8 cellular contexts compared by ENCODE assay signal in genomic region chr1:103525114-103525606, GRCh38. TPM values are rescaled to one million over a fixed set of nuclear protein-coding genes. Genes with fewer than 3 reads are reported as not detected.
A peak's percentile ranks its signal among the peaks of the same experiment; 100 is the strongest.
DNase-seq lines count a peak whose midpoint lies in the region; ATAC-seq, FAIRE-seq and TF ChIP-seq lines count a peak whose summit lies in the region.

No MANE protein-coding gene starts in this region.

- peaks cover 36% of the 10 kb centered on the region for H3K36me3 Mint-ChIP-seq in stimulated activated naive CD8-positive, alpha-beta T cell treated with anti-CD3 and anti-CD28 coated beads, Interleukin-15, Interleukin-2, amounts not matched to agents 100 ng/mL and 50 ng/mL, for 24 hours (ENCODE audit: low read depth)

- no peaks in the 10 kb centered on the region for H3K27me3 Mint-ChIP-seq in stimulated activated naive CD8-positive, alpha-beta T cell treated with anti-CD3 and anti-CD28 coated beads, Interleukin-15, Interleukin-2, amounts not matched to agents 100 ng/mL and 50 ng/mL, for 24 hours

- H3K4me3 Mint-ChIP-seq in stimulated activated naive CD8-positive, alpha-beta T cell treated with anti-CD3 and anti-CD28 coated beads, Interleukin-15, Interleukin-2, amounts not matched to agents 100 ng/mL and 50 ng/mL, for 24 hours, result peak overlapping the region; percentile 90

- H3K9me3 ChIP-seq in OCI-LY3 (ENCODE audit: insufficient read depth, low read length) (no peaks in the 10 kb centered on the region), kidney (ENCODE audit: control insufficient read depth in 1 of 2, low read length in 2 of 2) (no peaks in the 10 kb centered on the region)

- H3K27me3 ChIP-seq in OCI-LY3 (ENCODE audit: low read depth, low read length) (no peaks in the 10 kb centered on the region), bronchial epithelial cell (ENCODE audit: control insufficient read depth, insufficient read depth, low read length) (no peaks in the 10 kb centered on the region)

- intact Hi-C loops in kidney (cut with DNase I), result no loop called here

- H3K4me3 ChIP-seq in OCI-LY3 (ENCODE audit: low read length) (peak overlapping the region; percentile 87), bronchial epithelial cell (ENCODE audit: low read depth, low read length) (peak overlapping the region; percentile 19), kidney (ENCODE audit: low read length in 2 of 2) (peak overlapping the region; percentile 60 to 61)

- H3K27ac Mint-ChIP-seq in stimulated activated naive CD8-positive, alpha-beta T cell treated with anti-CD3 and anti-CD28 coated beads, Interleukin-15, Interleukin-2, amounts not matched to agents 100 ng/mL and 50 ng/mL, for 24 hours, result peak overlapping the region; percentile 78

- peaks cover 2% of the 10 kb centered on the region for H3K9me3 Mint-ChIP-seq in stimulated activated naive CD8-positive, alpha-beta T cell treated with anti-CD3 and anti-CD28 coated beads, Interleukin-15, Interleukin-2, amounts not matched to agents 100 ng/mL and 50 ng/mL, for 24 hours

- peaks cover 43% of the 10 kb centered on the region for H3K79me2 ChIP-seq in OCI-LY3 (ENCODE audit: low read length)

- FAIRE-seq in bronchial epithelial cell (lab: Jason Lieb, UNC), result no peak
- FAIRE-seq in kidney (lab: Jason Lieb, UNC), result no peak

- H3K27ac ChIP-seq in OCI-LY3 (ENCODE audit: low read length) (no peak overlapping the region), kidney (ENCODE audit: low read depth in 2 of 2, low read length in 2 of 2) (no peak overlapping the region)

- H4K20me1 ChIP-seq in OCI-LY3 (ENCODE audit: insufficient read depth, low read length), result peaks cover 21% of the 10 kb centered on the region; the same call in 1 of the 2 replicates

- peak overlapping the region; percentile 65 for H3K9ac ChIP-seq in OCI-LY3 (ENCODE audit: low read length)
- peak overlapping the region; percentile 11 to 52 for H3K9ac ChIP-seq in kidney (ENCODE audit: low read length in 2 of 2)

- peak; percentile 53 for ATAC-seq in GM19463 (IDR thresholded peaks at IDR 0.05; ENCODE audit: unreplicated experiment)
- peak; percentile 48 for ATAC-seq in HG03439 (IDR thresholded peaks at IDR 0.05; ENCODE audit: unreplicated experiment)

- H3K4me1 ChIP-seq in OCI-LY3 (ENCODE audit: low read length) (peaks cover 14% of the 10 kb centered on the region; the same call in 1 of the 2 replicates), kidney (ENCODE audit: control insufficient read depth in 1 of 2, insufficient read depth in 1 of 2, low read depth in 1 of 2, low read length in 2 of 2) (peaks cover 0 to 18% of the 10 kb centered on the region in 2 donors)

- peak overlapping the region; percentile 83; the same call in 1 of the 2 replicates for H2AFZ ChIP-seq in OCI-LY3 (ENCODE audit: low read depth, low read length)

- H3K4me2 ChIP-seq in OCI-LY3 (ENCODE audit: low read length), result peak overlapping the region; percentile 95

- H3K36me3 ChIP-seq in OCI-LY3 (replicated peaks; ENCODE audit: low read depth, low read length), result peaks cover 26% of the 10 kb centered on the region
- H3K36me3 ChIP-seq in bronchial epithelial cell (ENCODE audit: control insufficient read depth, insufficient read depth, low read length), result no peaks in the 10 kb centered on the region
- H3K36me3 ChIP-seq in kidney (ENCODE audit: control insufficient read depth in 1 of 2, insufficient read depth in 2 of 2, low read length in 2 of 2), result peaks cover 0 to 2% of the 10 kb centered on the region in 2 donors

- peak; percentile 67 for DNase-seq in Daoy (ENCODE audit: low read depth)
- peak; percentile 44 for DNase-seq in bronchial epithelial cell (ENCODE audit: low read depth)
- no peak for DNase-seq in kidney
- DNase-seq in NCI-H187 treated with DMSO at 0.1 percent for 48 hours (lab: John Stamatoyannopoulos, UW), result no peak

- peaks cover 46% of the 10 kb centered on the region for H3K4me1 Mint-ChIP-seq in stimulated activated naive CD8-positive, alpha-beta T cell treated with anti-CD3 and anti-CD28 coated beads, Interleukin-15, Interleukin-2, amounts not matched to agents 100 ng/mL and 50 ng/mL, for 24 hours (ENCODE audit: low read depth)

- TF ChIP-seq CTCF in OCI-LY3 (IDR thresholded peaks at IDR 0.05; ENCODE audit: low read depth, low read length) (no peak), bronchial epithelial cell (IDR thresholded peaks at IDR 0.05; ENCODE audit: insufficient read depth, low read length, severe bottlenecking) (no peak), kidney (IDR thresholded peaks at IDR 0.05; ENCODE audit: borderline replicate concordance, extremely low read depth, insufficient read depth) (no peak)

RNA-seq across cellular contexts. Expression of gene RNPC3, which starts 0.3 kb away (rescaled TPM):
- 4.1 and 5.9 TPM in 2 replicates for total RNA-seq in Daoy (2014; rRNA removed; shearing (Covaris generic))
- total RNA-seq in bronchial epithelial cell (2.6 and 4.6 TPM in 2 replicates), kidney (40.5 TPM)
- polyA plus RNA-seq in kidney (ENCODE audit: insufficient read depth, low read depth, low replicate concordance), result 19.8 TPM

RNA-seq across cellular contexts. Expression of gene AMY2B, which starts 46.2 kb away (rescaled TPM):
- total RNA-seq in Daoy (2014; rRNA removed; shearing (Covaris generic)), result 0.86 TPM in 1 of 2 replicates, not detected in the other
- total RNA-seq in bronchial epithelial cell, result 3.9 and 5.5 TPM in 2 replicates
- total RNA-seq in kidney, result 31.1 TPM
- polyA plus RNA-seq in kidney (ENCODE audit: insufficient read depth, low read depth, low replicate concordance), result 26.5 TPM

Comparison
In these comparisons a context has a peak if more than half of its experiments do, and no peak if none do; other contexts are left out.
1. DNase-seq: peak in Daoy (single experiment) and bronchial epithelial cell (single experiment); none in kidney (single experiment) and NCI-H187 treated with DMSO at 0.1 percent for 48 hours (single experiment).
2. H3K4me3 ChIP-seq: peak in every context shown above with its lines; median percentile 87 in OCI-LY3; 60 in kidney; 19 in bronchial epithelial cell.